In the genomic region with DNA sequence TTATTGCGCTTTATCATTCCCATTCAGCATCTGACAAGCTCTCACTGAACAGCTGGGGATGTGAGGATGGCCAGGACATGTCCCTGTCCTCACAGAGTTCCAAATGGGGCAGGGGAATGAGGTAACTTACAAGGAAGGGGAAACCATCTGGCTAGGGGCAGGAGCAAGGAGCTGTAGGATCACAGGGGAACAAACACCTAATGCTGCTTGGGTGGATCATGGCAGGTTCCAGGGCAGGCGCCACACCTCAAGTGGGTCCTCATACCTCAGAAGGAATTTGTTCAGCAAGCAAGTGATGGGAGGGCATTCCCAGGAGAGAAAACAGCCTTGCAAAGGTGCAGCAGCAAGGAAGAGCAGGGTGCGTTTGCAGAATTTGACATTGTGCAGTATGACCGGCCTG, we compare ENCODE assay signal across 1 cellular context.
TF ChIP-seq lines count a peak whose summit lies in the region.

No MANE protein-coding gene starts in this region.

TF ChIP-seq in H1, 55 proteins besides CTCF, POLR2A, EP300 and RAD21 (continued from another document):
- TF ChIP-seq CHD7 (IDR thresholded peaks at IDR 0.05; ENCODE audit: insufficient replicate concordance, low read length) (no peak), SUZ12 (IDR thresholded peaks at IDR 0.05; ENCODE audit: low read length) (no peak), SIRT6 (IDR thresholded peaks at IDR 0.05; ENCODE audit: low read length) (no peak), CHD2 (IDR thresholded peaks at IDR 0.05; ENCODE audit: low read length) (no peak), ASH2L (IDR thresholded peaks at IDR 0.05; ENCODE audit: low read length) (no peak), JUND (IDR thresholded peaks at IDR 0.05; ENCODE audit: low read length) (no peak), SP1 (IDR thresholded peaks at IDR 0.05; ENCODE audit: low read depth, low read length) (no peak), CHD1 (IDR thresholded peaks at IDR 0.05; ENCODE audit: low read depth, low read length) (no peak), GTF2F1 (IDR thresholded peaks at IDR 0.05; ENCODE audit: borderline replicate concordance, low read depth, low read length) (no peak)
